In the genomic region with DNA sequence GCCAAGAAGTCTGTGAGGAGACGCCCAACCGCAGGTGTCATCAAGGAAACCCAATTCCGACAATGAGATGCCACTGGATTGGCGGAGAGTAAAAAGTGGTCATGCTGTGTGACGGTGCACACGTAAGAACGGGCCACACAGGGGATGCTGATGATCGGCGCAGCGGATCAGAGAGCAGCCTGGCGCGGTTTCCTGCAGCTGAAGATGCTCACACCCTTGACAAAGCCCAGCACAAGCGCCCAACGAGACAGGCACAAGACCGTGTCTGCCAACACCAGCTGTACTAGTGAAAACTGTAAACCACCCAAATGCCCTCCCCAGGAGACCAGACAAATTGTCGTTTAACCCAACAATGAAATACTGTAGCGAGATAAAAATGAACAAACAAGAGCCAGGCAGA, we compare ENCODE assay signal across 25 cellular contexts. TPM values are rescaled to one million over a fixed set of nuclear protein-coding genes. Genes with fewer than 3 reads are reported as not detected.
DNase-seq lines count a peak whose midpoint lies in the region; ATAC-seq and TF ChIP-seq lines count a peak whose summit lies in the region.
"Had no signal": no experiment of that assay in that cellular context is flagged by ENCODE, and none has a peak within 500 bp of the region (broad histone marks: within the 10 kb centered on the region; RNA-seq: fewer than 3 reads in every experiment).

No MANE protein-coding gene starts in this region.

- TF ChIP-seq POLR2A in gastroesophageal sphincter (IDR thresholded peaks at IDR 0.05), result no peak

- TF ChIP-seq EP300 in gastroesophageal sphincter (IDR thresholded peaks at IDR 0.05), result no peak

- H3K4me3 Mint-ChIP-seq in stimulated activated naive B cell treated with anti-CD40 and anti-IgM and Interleukin-4, amounts not matched to agents 10 μg/mL and 1 μg/mL and 100 μg/mL, for 72 hours, result no peak overlapping the region
- H3K4me3 Mint-ChIP-seq: activated CD4-positive, alpha-beta T cell treated with anti-CD3 and anti-CD28 coated beads, Interleukin-2, amount 10 ng/mL, durations not matched to agents 7 days and 5 days; activated naive CD8-positive, alpha-beta T cell treated with anti-CD3 and anti-CD28 coated beads for 36 hours; endodermal cell; HFFc6; neural crest cell; T-helper 17 cell had no signal

- ATAC-seq in gastroesophageal sphincter (no peak), GM21447 (IDR thresholded peaks at IDR 0.05; ENCODE audit: unreplicated experiment) (no peak), GM19467 (IDR thresholded peaks at IDR 0.05; ENCODE audit: unreplicated experiment) (no peak), HG03095 (IDR thresholded peaks at IDR 0.05; ENCODE audit: unreplicated experiment) (no peak)
- peak; percentile 37 to 67 for ATAC-seq in stimulated activated naive B cell treated with anti-CD40 and anti-IgM and Interleukin-4, amounts not matched to agents 10 μg/mL and 1 μg/mL and 100 μg/mL, for 72 hours (replicated peaks)
- ATAC-seq: left colon, Panc1, T-helper 17 cell had no signal

- DNase-seq in NCI-H187 treated with DMSO at 0.1 percent for 48 hours (lab: John Stamatoyannopoulos, UW) (peak; percentile 16), NCI-H187 (lab: John Stamatoyannopoulos, UW) (no peak), NCI-H345 treated with DMSO at 0.1 percent for 48 hours (lab: John Stamatoyannopoulos, UW; ENCODE audit: unreplicated experiment) (peak; percentile 71)
- DNase-seq in stimulated activated naive B cell treated with anti-CD40 and anti-IgM and Interleukin-4, amounts not matched to agents 10 μg/mL and 1 μg/mL and 100 μg/mL, for 72 hours, result no peak
- DNase-seq: 8988T; activated CD4-positive, alpha-beta T cell treated with anti-CD3 and anti-CD28 coated beads, Interleukin-2, amount 10 ng/mL, durations not matched to agents 7 days and 5 days; activated naive CD8-positive, alpha-beta T cell treated with anti-CD3 and anti-CD28 coated beads for 36 hours; AML-193; EL; endodermal cell; HFFc6; IMR-90; left colon; MG63; NCI-H2171; stimulated activated CD4-positive, alpha-beta T cell treated with anti-CD3 and anti-CD28 coated beads, Interleukin-12 subunit alpha, Interleukin-12 subunit beta, amount 100 ng/mL, for 4 hours; T-helper 17 cell; upper lobe of left lung had no signal

- H3K9me3 ChIP-seq in gastroesophageal sphincter, result no peaks in the 10 kb centered on the region
- H3K9me3 ChIP-seq: MG63, upper lobe of left lung had no signal

- TF ChIP-seq CTCF in gastroesophageal sphincter (IDR thresholded peaks at IDR 0.05), result no peak

- H3K27me3 ChIP-seq in gastroesophageal sphincter, result no peaks in the 10 kb centered on the region
- H3K27me3 ChIP-seq: MG63, upper lobe of left lung had no signal

- H3K27ac ChIP-seq in gastroesophageal sphincter, result peak overlapping the region in 3 of 4 donors; percentile 40 to 71 (median 66)
- H3K27ac ChIP-seq: upper lobe of left lung had no signal

- H3K36me3 Mint-ChIP-seq in stimulated activated naive B cell treated with anti-CD40 and anti-IgM and Interleukin-4, amounts not matched to agents 10 μg/mL and 1 μg/mL and 100 μg/mL, for 72 hours, result no peaks in the 10 kb centered on the region
- H3K36me3 Mint-ChIP-seq: activated naive CD8-positive, alpha-beta T cell treated with anti-CD3 and anti-CD28 coated beads for 36 hours had no signal

- H3K9me3 Mint-ChIP-seq in stimulated activated naive B cell treated with anti-CD40 and anti-IgM and Interleukin-4, amounts not matched to agents 10 μg/mL and 1 μg/mL and 100 μg/mL, for 72 hours, result no peaks in the 10 kb centered on the region
- H3K9me3 Mint-ChIP-seq: activated CD4-positive, alpha-beta T cell treated with anti-CD3 and anti-CD28 coated beads, Interleukin-2, amount 10 ng/mL, durations not matched to agents 7 days and 5 days; activated naive CD8-positive, alpha-beta T cell treated with anti-CD3 and anti-CD28 coated beads for 36 hours; activated T-helper 2 cell treated with anti-CD3 and anti-CD28 coated beads, Interferon-gamma antibody, Interleukin-2, Interleukin-4, amounts not matched to agents 10 μg/mL and 5 μg/mL and 100 μg/mL, durations not matched to agents 14 hours and 24 hours and 36 hours; endodermal cell; HFFc6; neural crest cell had no signal

- H3K4me1 ChIP-seq in gastroesophageal sphincter, result peaks cover 0 to 97% (median 10%) of the 10 kb centered on the region in 3 donors

- no peak overlapping the region for H3K27ac Mint-ChIP-seq in stimulated activated naive B cell treated with anti-CD40 and anti-IgM and Interleukin-4, amounts not matched to agents 10 μg/mL and 1 μg/mL and 100 μg/mL, for 72 hours
- H3K27ac Mint-ChIP-seq: activated CD4-positive, alpha-beta T cell treated with anti-CD3 and anti-CD28 coated beads, Interleukin-2, amount 10 ng/mL, durations not matched to agents 7 days and 5 days; activated naive CD8-positive, alpha-beta T cell treated with anti-CD3 and anti-CD28 coated beads for 36 hours; activated T-helper 2 cell treated with anti-CD3 and anti-CD28 coated beads, Interferon-gamma antibody, Interleukin-2, Interleukin-4, amounts not matched to agents 10 μg/mL and 5 μg/mL and 100 μg/mL, durations not matched to agents 14 hours and 24 hours and 36 hours; endodermal cell; HFFc6; T-helper 17 cell had no signal

- peaks cover 11 to 16% of the 10 kb centered on the region in 2 donors for H3K27me3 Mint-ChIP-seq in stimulated activated naive B cell treated with anti-CD40 and anti-IgM and Interleukin-4, amounts not matched to agents 10 μg/mL and 1 μg/mL and 100 μg/mL, for 72 hours
- H3K27me3 Mint-ChIP-seq: activated CD4-positive, alpha-beta T cell treated with anti-CD3 and anti-CD28 coated beads, Interleukin-2, amount 10 ng/mL, durations not matched to agents 7 days and 5 days; activated naive CD8-positive, alpha-beta T cell treated with anti-CD3 and anti-CD28 coated beads for 36 hours; T-helper 17 cell had no signal

- no peaks in the 10 kb centered on the region for H3K36me3 ChIP-seq in gastroesophageal sphincter
- H3K36me3 ChIP-seq: MG63, upper lobe of left lung had no signal

- WGBS in gastroesophageal sphincter (ENCODE audit: low coverage in 1 of 2), 2 donors, result 85% methylated on average over 16 of the region's 17 CpGs; no CpG with 5 or more reads in 1 of the 2 donors

- no peak overlapping the region for H3K4me3 ChIP-seq in gastroesophageal sphincter
- H3K4me3 ChIP-seq: MG63, upper lobe of left lung had no signal

- H3K4me1 Mint-ChIP-seq in stimulated activated naive B cell treated with anti-CD40 and anti-IgM and Interleukin-4, amounts not matched to agents 10 μg/mL and 1 μg/mL and 100 μg/mL, for 72 hours, result peaks cover 10 to 14% of the 10 kb centered on the region in 2 donors
- H3K4me1 Mint-ChIP-seq: activated CD4-positive, alpha-beta T cell treated with anti-CD3 and anti-CD28 coated beads, Interleukin-2, amount 10 ng/mL, durations not matched to agents 7 days and 5 days had no signal

RNA-seq across cellular contexts. Expression of a gene that starts 55.7 kb away (rescaled TPM):
- total RNA-seq in gastroesophageal sphincter, result 10 to 100 TPM; 14.0 to 58.2 (median 25.0) TPM

Comparison
In these comparisons a context has a peak if more than half of its experiments do, and no peak if none do; other contexts are left out.
1. DNase-seq: peak in NCI-H187 treated with DMSO at 0.1 percent for 48 hours (single experiment) and NCI-H345 treated with DMSO at 0.1 percent for 48 hours (single experiment); none in NCI-H187 (0 of 2) and stimulated activated naive B cell treated with anti-CD40 and anti-IgM and Interleukin-4, amounts not matched to agents 10 μg/mL and 1 μg/mL and 100 μg/mL, for 72 hours (single experiment).
2. ATAC-seq: peak in stimulated activated naive B cell treated with anti-CD40 and anti-IgM and Interleukin-4, amounts not matched to agents 10 μg/mL and 1 μg/mL and 100 μg/mL, for 72 hours (2 of 2); none in gastroesophageal sphincter (single experiment), GM21447 (single experiment), GM19467 (single experiment) and HG03095 (single experiment).